Comparison of ENCODE assay signal across 14 cellular contexts in genomic region chr2:159083601-159084000, GRCh38.
DNase-seq lines count a peak whose midpoint lies in the region; ATAC-seq and TF ChIP-seq lines count a peak whose summit lies in the region.
"Had no signal": no experiment of that assay in that cellular context is flagged by ENCODE, and none has a peak within 500 bp of the region (broad histone marks: within the 10 kb centered on the region; RNA-seq: fewer than 3 reads in every experiment).

No MANE protein-coding gene starts in this region.

- no peak overlapping the region for H4K5ac ChIP-seq in mesendoderm (ENCODE audit: low read length)

- H3K23ac ChIP-seq in mesendoderm (ENCODE audit: low read length): no peak overlapping the region

- H3K36me3 ChIP-seq in lower lobe of right lung: no peaks in the 10 kb centered on the region
- no peaks in the 10 kb centered on the region for H3K36me3 ChIP-seq in uterus
- H3K36me3 ChIP-seq in mesendoderm (ENCODE audit: control insufficient read depth, insufficient read depth, low read length): no peaks in the 10 kb centered on the region
- H3K36me3 ChIP-seq: adrenal gland, prostate gland had no signal

- peak; percentile 52 to 89 for ATAC-seq in lower lobe of right lung
- ATAC-seq in effector memory CD8-positive, alpha-beta T cell (replicated peaks): no peak
- ATAC-seq: esophagus mucosa had no signal

- no peak overlapping the region for H2AK5ac ChIP-seq in mesendoderm (ENCODE audit: low read length)

- no peak overlapping the region for H4K8ac ChIP-seq in mesendoderm (ENCODE audit: low read depth, low read length)

- no peaks in the 10 kb centered on the region for H3K79me2 ChIP-seq in mesendoderm (ENCODE audit: control insufficient read depth, insufficient read depth, low read length)

- H2BK120ac ChIP-seq in mesendoderm (ENCODE audit: low read depth, low read length): no peak overlapping the region

- no peak overlapping the region for H3K18ac ChIP-seq in mesendoderm (ENCODE audit: low read length)

- H3K4me3 ChIP-seq in choroid plexus epithelial cell (ENCODE audit: low read depth, low read length) (no peak overlapping the region), lower lobe of right lung (no peak overlapping the region), uterus (no peak overlapping the region), mesendoderm (ENCODE audit: low read length) (no peak overlapping the region)
- H3K4me3 ChIP-seq: adrenal gland, prostate gland had no signal

- no peaks in the 10 kb centered on the region for H3K9me3 Mint-ChIP-seq in effector memory CD8-positive, alpha-beta T cell

- no peak overlapping the region for H2BK5ac ChIP-seq in mesendoderm (ENCODE audit: low read length)

- H3K27me3 Mint-ChIP-seq in effector memory CD8-positive, alpha-beta T cell: peaks cover 13 to 19% of the 10 kb centered on the region in 2 donors

- no peaks in the 10 kb centered on the region for H3K9me3 ChIP-seq in lower lobe of right lung
- H3K9me3 ChIP-seq in uterus: no peaks in the 10 kb centered on the region
- H3K9me3 ChIP-seq: adrenal gland, prostate gland had no signal

- H3K27me3 ChIP-seq in lower lobe of right lung (ENCODE audit: low read depth) (no peaks in the 10 kb centered on the region), uterus (no peaks in the 10 kb centered on the region), mesendoderm (ENCODE audit: insufficient read depth, low read length, poor library complexity) (no peaks in the 10 kb centered on the region)
- H3K27me3 ChIP-seq: adrenal gland had no signal

- H3K4me1 ChIP-seq in lower lobe of right lung (peaks cover 49% of the 10 kb centered on the region), uterus (peaks cover 0 to 7% of the 10 kb centered on the region in 2 donors), mesendoderm (ENCODE audit: control insufficient read depth, low read depth, low read length) (no peaks in the 10 kb centered on the region)
- H3K4me1 ChIP-seq: prostate gland had no signal

- no peaks in the 10 kb centered on the region for H3K79me1 ChIP-seq in mesendoderm (ENCODE audit: low read length)

- H3K56ac ChIP-seq in mesendoderm (ENCODE audit: low read length): no peak overlapping the region

- peak overlapping the region in 1 of 2 donors; percentile 7 for H3K27ac Mint-ChIP-seq in effector memory CD8-positive, alpha-beta T cell

- H3K4me3 Mint-ChIP-seq in effector memory CD8-positive, alpha-beta T cell: no peak overlapping the region

- peaks cover 4% of the 10 kb centered on the region for H3K36me3 Mint-ChIP-seq in effector memory CD8-positive, alpha-beta T cell (ENCODE audit: insufficient read depth)

- H3K4ac ChIP-seq in mesendoderm (ENCODE audit: low read depth, low read length): no peak overlapping the region

- no peak for TF ChIP-seq POLR2A in uterus (IDR thresholded peaks at IDR 0.05)

- H3K27ac ChIP-seq in lower lobe of right lung (peak overlapping the region; percentile 59), uterus (peak overlapping the region; percentile 59 to 62), mesendoderm (ENCODE audit: low read depth, low read length) (no peak overlapping the region)

- intact Hi-C loops in lower lobe of right lung (cut with DNase I) (no loop called here), uterus (cut with DNase I; ENCODE audit: low total_unique reads) (no loop called here)

- no CpG with 5 or more reads among the region's 3 CpGs for WGBS in mesendoderm (ENCODE audit: extremely low coverage, insufficient coverage, low lambda C conversion rate)

- H2BK15ac ChIP-seq in mesendoderm (replicated peaks; ENCODE audit: low read depth): no peak overlapping the region

- H3K9ac ChIP-seq in mesendoderm (ENCODE audit: low read length): no peak overlapping the region

- no peak overlapping the region for H3K4me2 ChIP-seq in mesendoderm (ENCODE audit: low read length)

- H3K4me1 Mint-ChIP-seq in effector memory CD8-positive, alpha-beta T cell (ENCODE audit: low read depth in 2 of 2): peaks cover 0 to 13% of the 10 kb centered on the region in 2 donors

- peak; percentile 15 for DNase-seq in NCI-H748 (lab: John Stamatoyannopoulos, UW; ENCODE audit: unreplicated experiment)
- no peak for DNase-seq in NCI-H748 treated with DMSO at 0.1 percent for 48 hours (lab: John Stamatoyannopoulos, UW)
- DNase-seq in choroid plexus epithelial cell (ENCODE audit: low read depth): peak; percentile 64
- DNase-seq in lower lobe of right lung: no peak
- no peak for DNase-seq in uterus
- DNase-seq in effector memory CD8-positive, alpha-beta T cell: no peak
- DNase-seq in mesendoderm: no peak
- no peak for DNase-seq in activated effector memory CD4-positive, alpha-beta T cell treated with Interleukin-2 at 50 U/mL for 16 hours
- DNase-seq: activated CD8-positive, alpha-beta memory T cell treated with anti-CD3 and anti-CD28 coated beads, Interleukin-2, amount 50 U/mL, for 4 hours; adrenal gland; NCI-H2029; T-helper 9 cell had no signal

- TF ChIP-seq CTCF in choroid plexus epithelial cell (conservative IDR thresholded peaks at IDR 0.05; ENCODE audit: low read depth, low read length) (no peak), lower lobe of right lung (IDR thresholded peaks at IDR 0.05) (no peak), uterus (IDR thresholded peaks at IDR 0.05) (no peak)

Comparison
In these comparisons a context has a peak if more than half of its experiments do, and no peak if none do; other contexts are left out.
1. DNase-seq: peak in NCI-H748 (single experiment) and choroid plexus epithelial cell (single experiment); none in NCI-H748 treated with DMSO at 0.1 percent for 48 hours (single experiment), lower lobe of right lung (single experiment), uterus (0 of 2), effector memory CD8-positive, alpha-beta T cell (0 of 3), mesendoderm (single experiment) and activated effector memory CD4-positive, alpha-beta T cell treated with Interleukin-2 at 50 U/mL for 16 hours (single experiment).